Comparison of ENCODE assay signal across 20 cellular contexts in the genomic region with DNA sequence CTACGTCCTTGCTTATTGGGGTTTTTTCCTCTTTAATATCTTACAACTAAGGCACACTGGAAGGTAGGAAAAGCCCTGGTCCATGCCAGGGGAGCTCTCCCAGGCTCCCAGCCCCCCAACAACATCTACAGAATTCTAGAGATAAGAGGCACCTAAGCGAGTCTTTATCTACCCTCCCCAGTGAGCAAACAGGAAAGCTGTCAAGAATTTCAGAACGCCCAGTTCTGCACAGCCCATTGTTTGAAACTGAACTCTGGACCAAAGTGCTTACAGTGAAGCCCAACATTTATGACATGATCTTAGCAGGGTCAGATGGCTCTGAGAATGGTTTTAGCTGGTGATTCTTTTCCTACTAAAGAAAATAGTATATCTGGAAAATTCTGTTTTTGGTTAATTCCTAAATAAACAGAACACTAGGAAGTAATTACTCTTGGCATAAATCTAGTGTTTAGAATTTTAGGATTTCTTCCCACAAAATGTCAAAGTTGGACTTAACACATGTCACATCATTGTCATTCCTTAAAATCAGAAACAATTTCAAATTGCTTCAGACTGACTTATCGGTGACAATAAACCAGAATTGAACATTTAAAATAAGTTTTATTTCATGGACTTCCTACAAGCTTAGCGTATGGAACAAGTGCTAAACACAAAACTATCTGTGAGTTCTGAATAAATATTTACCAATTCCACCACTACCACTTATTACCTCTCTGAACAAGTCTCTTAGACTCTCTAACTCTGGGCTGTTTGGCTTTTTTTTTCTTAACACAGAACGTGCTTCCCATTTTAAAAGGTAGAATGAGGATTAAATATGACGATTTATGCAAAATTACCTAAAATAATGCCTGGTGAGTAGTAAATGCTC. TPM values are rescaled to one million over a fixed set of nuclear protein-coding genes. Genes with fewer than 3 reads are reported as not detected.
DNase-seq lines count a peak whose midpoint lies in the region; ATAC-seq, FAIRE-seq and TF ChIP-seq lines count a peak whose summit lies in the region.
"Had no signal": no experiment of that assay in that cellular context is flagged by ENCODE, and none has a peak within 500 bp of the region (broad histone marks: within the 10 kb centered on the region; RNA-seq: fewer than 3 reads in every experiment).

No MANE protein-coding gene starts in this region.

- H3K36me3 Mint-ChIP-seq in activated CD4-positive, alpha-beta T cell treated with anti-CD3 and anti-CD28 coated beads, Interleukin-2, amount 10 ng/mL, durations not matched to agents 24 days and 14 days (ENCODE audit: low read depth), result peaks cover 3% of the 10 kb centered on the region
- H3K36me3 Mint-ChIP-seq in stimulated activated naive B cell treated with anti-CD40 and anti-IgM and Interleukin-4, amounts not matched to agents 10 μg/mL and 1 μg/mL and 100 μg/mL, for 72 hours, result peaks cover 0 to 2% of the 10 kb centered on the region in 2 donors

- no peak overlapping the region for H3K4me3 ChIP-seq in Peyer's patch
- no peak overlapping the region for H3K4me3 ChIP-seq in pancreas
- H3K4me3 ChIP-seq: breast epithelium, GM23248 had no signal

- DNase-seq in activated CD4-positive, alpha-beta T cell treated with anti-CD3 and anti-CD28 coated beads, Interleukin-2, amount 10 ng/mL, durations not matched to agents 24 days and 14 days, result peak; percentile 51
- DNase-seq in activated CD4-positive, alpha-beta T cell treated with anti-CD3 and anti-CD28 coated beads, Interleukin-2, amount 50 U/mL, for 48 hours, result no peak
- DNase-seq in Peyer's patch, result peak in 2 of 3 donors; percentile 62 to 70
- DNase-seq in glomerular endothelial cell (ENCODE audit: extremely low read depth, low read depth, low spot score), result peak; percentile 37
- no peak for DNase-seq in pancreas
- DNase-seq in stimulated activated naive B cell treated with anti-CD40 and anti-IgM and Interleukin-4, amounts not matched to agents 10 μg/mL and 1 μg/mL and 100 μg/mL, for 72 hours, result no peak
- no peak for DNase-seq in foreskin melanocyte
- DNase-seq: activated B cell treated with CpG ODN at 0.5 μM for 24 hours; activated naive CD4-positive, alpha-beta T cell treated with anti-CD3 and anti-CD28 coated beads for 36 hours; GM23248; mesenchymal stem cell; NCI-H187 treated with DMSO at 0.1 percent for 48 hours; NCI-H524; PC-3; stimulated activated CD4-positive, alpha-beta T cell treated with anti-CD3 and anti-CD28 coated beads, Interleukin-4, amount 100 ng/mL, for 4 hours; trophoblast cell had no signal

- TF ChIP-seq POLR2A in Peyer's patch (IDR thresholded peaks at IDR 0.05), result peak in 1 of 2 donors; percentile 21

- peaks cover 4% of the 10 kb centered on the region for H3K9me3 Mint-ChIP-seq in activated CD4-positive, alpha-beta T cell treated with anti-CD3 and anti-CD28 coated beads, Interleukin-2, amount 10 ng/mL, durations not matched to agents 24 days and 14 days
- H3K9me3 Mint-ChIP-seq in stimulated activated naive B cell treated with anti-CD40 and anti-IgM and Interleukin-4, amounts not matched to agents 10 μg/mL and 1 μg/mL and 100 μg/mL, for 72 hours, result no peaks in the 10 kb centered on the region
- H3K9me3 Mint-ChIP-seq: activated B cell treated with CpG ODN at 0.5 μM for 24 hours; activated naive CD4-positive, alpha-beta T cell treated with anti-CD3 and anti-CD28 coated beads for 36 hours had no signal

- intact Hi-C loops in activated CD4-positive, alpha-beta T cell treated with anti-CD3 and anti-CD28 coated beads, Interleukin-2, amount 10 ng/mL, durations not matched to agents 24 days and 14 days (cut with micrococcal nuclease), result no loop called here
- intact Hi-C loops in pancreas (cut with DNase I), result no loop called here

- no peak overlapping the region for H3K27ac Mint-ChIP-seq in activated CD4-positive, alpha-beta T cell treated with anti-CD3 and anti-CD28 coated beads, Interleukin-2, amount 10 ng/mL, durations not matched to agents 24 days and 14 days
- H3K27ac Mint-ChIP-seq in stimulated activated naive B cell treated with anti-CD40 and anti-IgM and Interleukin-4, amounts not matched to agents 10 μg/mL and 1 μg/mL and 100 μg/mL, for 72 hours, result no peak overlapping the region
- H3K27ac Mint-ChIP-seq: activated B cell treated with CpG ODN at 0.5 μM for 24 hours; activated naive CD4-positive, alpha-beta T cell treated with anti-CD3 and anti-CD28 coated beads for 36 hours had no signal

- H3K27me3 Mint-ChIP-seq in activated CD4-positive, alpha-beta T cell treated with anti-CD3 and anti-CD28 coated beads, Interleukin-2, amount 10 ng/mL, durations not matched to agents 24 days and 14 days, result peaks cover 48% of the 10 kb centered on the region
- H3K27me3 Mint-ChIP-seq in stimulated activated naive B cell treated with anti-CD40 and anti-IgM and Interleukin-4, amounts not matched to agents 10 μg/mL and 1 μg/mL and 100 μg/mL, for 72 hours, result peaks cover 51 to 74% of the 10 kb centered on the region in 2 donors

- WGBS in pancreas, 2 donors, result 51 to 54% methylated on average over 7 of the region's 7 CpGs

- H3K27me3 ChIP-seq in Peyer's patch, result no peaks in the 10 kb centered on the region
- H3K27me3 ChIP-seq in pancreas, result no peaks in the 10 kb centered on the region
- H3K27me3 ChIP-seq: breast epithelium had no signal

- peaks cover 26% of the 10 kb centered on the region for H3K4me1 Mint-ChIP-seq in activated CD4-positive, alpha-beta T cell treated with anti-CD3 and anti-CD28 coated beads, Interleukin-2, amount 10 ng/mL, durations not matched to agents 24 days and 14 days
- H3K4me1 Mint-ChIP-seq in stimulated activated naive B cell treated with anti-CD40 and anti-IgM and Interleukin-4, amounts not matched to agents 10 μg/mL and 1 μg/mL and 100 μg/mL, for 72 hours, result peaks cover 7 to 18% of the 10 kb centered on the region in 2 donors
- H3K4me1 Mint-ChIP-seq: activated B cell treated with CpG ODN at 0.5 μM for 24 hours had no signal

- H3K36me3 ChIP-seq in Peyer's patch (no peaks in the 10 kb centered on the region), pancreas (no peaks in the 10 kb centered on the region)
- H3K36me3 ChIP-seq: breast epithelium had no signal

- ATAC-seq in pancreas (peak; percentile 61 to 88 (median 74)), HG03097 (IDR thresholded peaks at IDR 0.05; ENCODE audit: low FRiP score, unreplicated experiment) (no peak)
- ATAC-seq in stimulated activated naive B cell treated with anti-CD40 and anti-IgM and Interleukin-4, amounts not matched to agents 10 μg/mL and 1 μg/mL and 100 μg/mL, for 72 hours (replicated peaks), result no peak
- ATAC-seq: PC-3 had no signal

- H3K27ac ChIP-seq in Peyer's patch (peak overlapping the region in 3 of 4 donors; percentile 9 to 75 (median 52)), pancreas (no peak overlapping the region)
- H3K27ac ChIP-seq: breast epithelium, C4-2B, GM23248 had no signal

- H3K4me1 ChIP-seq in Peyer's patch (peaks cover 3 to 48% (median 6%) of the 10 kb centered on the region in 4 donors), pancreas (peaks cover 7 to 13% (median 11%) of the 10 kb centered on the region in 3 donors)
- H3K4me1 ChIP-seq: breast epithelium had no signal

- TF ChIP-seq CTCF in Peyer's patch (IDR thresholded peaks at IDR 0.05) (no peak), pancreas (IDR thresholded peaks at IDR 0.05) (no peak)

- FAIRE-seq in pancreas (lab: Jason Lieb, UNC), result peak; percentile 23

- H3K9me3 ChIP-seq in Peyer's patch (no peaks in the 10 kb centered on the region), pancreas (no peaks in the 10 kb centered on the region)
- H3K9me3 ChIP-seq: breast epithelium had no signal

- H3K4me3 Mint-ChIP-seq in activated CD4-positive, alpha-beta T cell treated with anti-CD3 and anti-CD28 coated beads, Interleukin-2, amount 10 ng/mL, durations not matched to agents 24 days and 14 days, result no peak overlapping the region
- peak overlapping the region in 1 of 2 donors; percentile 50 for H3K4me3 Mint-ChIP-seq in stimulated activated naive B cell treated with anti-CD40 and anti-IgM and Interleukin-4, amounts not matched to agents 10 μg/mL and 1 μg/mL and 100 μg/mL, for 72 hours
- H3K4me3 Mint-ChIP-seq: activated B cell treated with CpG ODN at 0.5 μM for 24 hours; activated naive CD4-positive, alpha-beta T cell treated with anti-CD3 and anti-CD28 coated beads for 36 hours had no signal

RNA-seq across cellular contexts. Expression of gene RNF32, which starts 31.3 kb away (rescaled TPM):
- 2.3 and 2.4 TPM in 2 replicates for total RNA-seq in activated CD4-positive, alpha-beta T cell treated with anti-CD3 and anti-CD28 coated beads, Interleukin-2, amount 10 ng/mL, durations not matched to agents 24 days and 14 days
- 1 to 10 TPM in 3 of 4 donors, not detected in 1; 1.3 to 3.8 (median 2.1) TPM for total RNA-seq in Peyer's patch
- total RNA-seq in glomerular endothelial cell, result 0.12 and 0.15 TPM in 2 replicates
- 1 to 10 TPM in 3 of 6 donors, under 1 TPM in 3; 0.69 to 2.5 (median 1.0) TPM for total RNA-seq in pancreas
- 1 to 10 TPM; 1.2 to 1.7 TPM for polyA plus RNA-seq in pancreas
- total RNA-seq: A172 had no signal

Comparison
In these comparisons a context has a peak if more than half of its experiments do, and no peak if none do; other contexts are left out.
1. DNase-seq: peak in activated CD4-positive, alpha-beta T cell treated with anti-CD3 and anti-CD28 coated beads, Interleukin-2, amount 10 ng/mL, durations not matched to agents 24 days and 14 days (single experiment), Peyer's patch (2 of 3) and glomerular endothelial cell (single experiment); none in activated CD4-positive, alpha-beta T cell treated with anti-CD3 and anti-CD28 coated beads, Interleukin-2, amount 50 U/mL, for 48 hours (0 of 2), pancreas (0 of 6), stimulated activated naive B cell treated with anti-CD40 and anti-IgM and Interleukin-4, amounts not matched to agents 10 μg/mL and 1 μg/mL and 100 μg/mL, for 72 hours (single experiment) and foreskin melanocyte (single experiment).
2. H3K27ac ChIP-seq: peak in Peyer's patch (3 of 4); none in pancreas (0 of 4).
3. ATAC-seq: peak in pancreas (4 of 4); none in stimulated activated naive B cell treated with anti-CD40 and anti-IgM and Interleukin-4, amounts not matched to agents 10 μg/mL and 1 μg/mL and 100 μg/mL, for 72 hours (0 of 2) and HG03097 (single experiment).